In genomic region chr6:69868252-69868804, GRCh38 we compare ENCODE assay signal across 12 cellular contexts. TPM values are rescaled to one million over a fixed set of nuclear protein-coding genes. Genes with fewer than 3 reads are reported as not detected.
DNase-seq lines count a peak whose midpoint lies in the region; ATAC-seq and TF ChIP-seq lines count a peak whose summit lies in the region.
"Had no signal": no experiment of that assay in that cellular context is flagged by ENCODE, and none has a peak within 500 bp of the region (broad histone marks: within the 10 kb centered on the region; RNA-seq: fewer than 3 reads in every experiment).

No MANE protein-coding gene starts in this region.

- CTCF ChIA-PET in activated CD4-positive, alpha-beta T cell treated with anti-CD3 and anti-CD28 coated beads for 36 hours (lab: Charles Lee), result interaction anchor here (0.6 kb wide), 2 partner anchors 19 to 956 kb away, joined by 4 to 6 read pairs; no protein-coding TSS in a partner anchor

- no peak for DNase-seq in activated CD4-positive, alpha-beta T cell treated with anti-CD3 and anti-CD28 coated beads for 36 hours
- DNase-seq in activated CD4-positive, alpha-beta T cell treated with anti-CD3 and anti-CD28 coated beads, Interleukin-2, amount 50 U/mL, for 48 hours, result no peak
- peak; percentile 29 for DNase-seq in HuH-7 (ENCODE audit: low spot score)
- no peak for DNase-seq in osteocyte (ENCODE audit: extremely low spot score, unreplicated experiment)
- no peak for DNase-seq in NCI-H2107 treated with DMSO at 0.1 percent for 48 hours (lab: John Stamatoyannopoulos, UW; ENCODE audit: unreplicated experiment)
- DNase-seq in NCI-H128 (lab: John Stamatoyannopoulos, UW; ENCODE audit: unreplicated experiment), result no peak
- DNase-seq: activated CD8-positive, alpha-beta memory T cell treated with anti-CD3 and anti-CD28 coated beads, Interleukin-2, amount 50 U/mL, for 4 hours; NCI-H748 treated with DMSO at 0.1 percent for 48 hours; posterior cingulate gyrus; upper lobe of left lung had no signal

- no peak for TF ChIP-seq CTCF in brain (conservative IDR thresholded peaks at IDR 0.05)
- TF ChIP-seq CTCF in osteocyte (IDR thresholded peaks at IDR 0.05), result no peak

- ATAC-seq in activated CD4-positive, alpha-beta T cell treated with anti-CD3 and anti-CD28 coated beads for 36 hours, result no peak
- ATAC-seq in GM19455 (IDR thresholded peaks at IDR 0.05; ENCODE audit: unreplicated experiment), result no peak

- peaks cover 23% of the 10 kb centered on the region for H3K4me1 Mint-ChIP-seq in activated CD4-positive, alpha-beta T cell treated with anti-CD3 and anti-CD28 coated beads for 36 hours
- H3K4me1 Mint-ChIP-seq in brain, result peaks cover 41% of the 10 kb centered on the region
- H3K4me1 Mint-ChIP-seq in osteocyte (ENCODE audit: unreplicated experiment), result peaks cover 23% of the 10 kb centered on the region

- H3K4me3 Mint-ChIP-seq in activated CD4-positive, alpha-beta T cell treated with anti-CD3 and anti-CD28 coated beads for 36 hours, result peak overlapping the region; percentile 64
- H3K4me3 Mint-ChIP-seq in brain, result peak overlapping the region; percentile 81 to 88 (median 85)
- H3K4me3 Mint-ChIP-seq in osteocyte (ENCODE audit: unreplicated experiment), result peak overlapping the region; percentile 74

- intact Hi-C loops in activated CD4-positive, alpha-beta T cell treated with anti-CD3 and anti-CD28 coated beads for 36 hours (cut with DNase I, micrococcal nuclease), result loop anchor here in 1 of 2 experiments (5.0 kb wide), 1 partner anchor 71 kb away; the partner anchor contains the start of gene LMBRD1

- H3K27me3 Mint-ChIP-seq in activated CD4-positive, alpha-beta T cell treated with anti-CD3 and anti-CD28 coated beads for 36 hours, result peaks cover 45% of the 10 kb centered on the region
- peaks cover 42% of the 10 kb centered on the region for H3K27me3 Mint-ChIP-seq in brain
- peaks cover 26% of the 10 kb centered on the region for H3K27me3 Mint-ChIP-seq in osteocyte (ENCODE audit: unreplicated experiment)

- POLR2A ChIA-PET in activated CD4-positive, alpha-beta T cell treated with anti-CD3 and anti-CD28 coated beads for 36 hours (lab: Charles Lee), result no interaction called here

- no peak overlapping the region for H3K27ac Mint-ChIP-seq in activated CD4-positive, alpha-beta T cell treated with anti-CD3 and anti-CD28 coated beads for 36 hours
- H3K27ac Mint-ChIP-seq in brain (peak overlapping the region in 2 of 5 experiments; percentile 39 to 64), osteocyte (ENCODE audit: unreplicated experiment) (no peak overlapping the region)

- no peaks in the 10 kb centered on the region for H3K9me3 Mint-ChIP-seq in activated CD4-positive, alpha-beta T cell treated with anti-CD3 and anti-CD28 coated beads for 36 hours (ENCODE audit: low read depth)
- no peaks in the 10 kb centered on the region for H3K9me3 Mint-ChIP-seq in brain
- no peaks in the 10 kb centered on the region for H3K9me3 Mint-ChIP-seq in osteocyte (ENCODE audit: unreplicated experiment)

- no peaks in the 10 kb centered on the region for H3K36me3 Mint-ChIP-seq in activated CD4-positive, alpha-beta T cell treated with anti-CD3 and anti-CD28 coated beads for 36 hours (ENCODE audit: low read depth)
- H3K36me3 Mint-ChIP-seq in brain (no peaks in the 10 kb centered on the region), osteocyte (ENCODE audit: unreplicated experiment) (no peaks in the 10 kb centered on the region)

RNA-seq across cellular contexts. Expression of gene COL19A1, which starts 2.0 kb away (rescaled TPM):
- total RNA-seq in activated CD4-positive, alpha-beta T cell treated with anti-CD3 and anti-CD28 coated beads for 36 hours, result not detected
- not detected for polyA plus RNA-seq in brain (ENCODE audit: insufficient read depth, low read depth, low replicate concordance)
- not detected in 2 replicates for total RNA-seq in osteocyte
